In genomic region chr1:35692310-35692709, GRCh38 we compare ENCODE assay signal across 1 cellular context.
TF ChIP-seq lines count a peak whose summit lies in the region.

No MANE protein-coding gene starts in this region.

TF ChIP-seq in K562, 482 proteins besides CTCF, POLR2A, EP300 and RAD21 (continued from another document and continues in another):
- TF ChIP-seq ETV5 (CRISPR knock-in tag; IDR thresholded peaks at IDR 0.05; ENCODE audit: low read depth) (no peak), ZNF282 (CRISPR knock-in tag; IDR thresholded peaks at IDR 0.05) (no peak), FOXP1 (CRISPR knock-in tag; IDR thresholded peaks at IDR 0.05) (no peak), ZNF41 (CRISPR knock-in tag; conservative IDR thresholded peaks at IDR 0.05) (no peak), NFE2 (IDR thresholded peaks at IDR 0.05; ENCODE audit: low read depth) (no peak), SIN3A (IDR thresholded peaks at IDR 0.05; ENCODE audit: borderline replicate concordance in 2 of 2, control insufficient read depth in 1 of 2, low read depth in 2 of 2, low read length in 2 of 2) (no peak), ZFP1 (CRISPR knock-in tag; IDR thresholded peaks at IDR 0.05) (no peak), ZBED1 (IDR thresholded peaks at IDR 0.05) (no peak), RCOR1 (IDR thresholded peaks at IDR 0.05; ENCODE audit: borderline replicate concordance in 1 of 2, low read depth in 2 of 2, low read length in 2 of 2) (peak in 1 of 2 experiments; percentile 68; a peak in 2 of 4 replicates), ELK3 (CRISPR knock-in tag; IDR thresholded peaks at IDR 0.05) (no peak), RNF2 (IDR thresholded peaks at IDR 0.05) (no peak), PTTG1 (tag; IDR thresholded peaks at IDR 0.05; ENCODE audit: low read depth) (no peak), DIDO1 (tag; IDR thresholded peaks at IDR 0.05; ENCODE audit: low read depth) (no peak), NKRF (IDR thresholded peaks at IDR 0.05; ENCODE audit: borderline replicate concordance) (no peak), L3MBTL2 (IDR thresholded peaks at IDR 0.05) (no peak), ARID1B (IDR thresholded peaks at IDR 0.05) (peak; percentile 42), MLX (CRISPR knock-in tag; conservative IDR thresholded peaks at IDR 0.05) (no peak), ZNF507 (tag; conservative IDR thresholded peaks at IDR 0.05) (no peak), NEUROD1 (IDR thresholded peaks at IDR 0.05; ENCODE audit: borderline replicate concordance, low read depth, low read length, partially characterized antibody) (no peak), BACH1 (tag; IDR thresholded peaks at IDR 0.05) (no peak), NFE2L1 (tag; IDR thresholded peaks at IDR 0.05; ENCODE audit: borderline replicate concordance, low read depth) (no peak), KDM1A (IDR thresholded peaks at IDR 0.05) (peak; percentile 60 to 75; a peak in 2 of 4 replicates), ZNF239 (CRISPR knock-in tag; IDR thresholded peaks at IDR 0.05) (no peak), ZNF232 (CRISPR knock-in tag; IDR thresholded peaks at IDR 0.05) (no peak), NR4A1 (CRISPR knock-in tag; IDR thresholded peaks at IDR 0.05) (no peak), NR4A1 (tag; IDR thresholded peaks at IDR 0.05) (no peak), PRPF4 (IDR thresholded peaks at IDR 0.05; ENCODE audit: insufficient read depth, low read depth, low read length, poor library complexity, severe bottlenecking) (no peak), KAT8 (IDR thresholded peaks at IDR 0.05; ENCODE audit: low read depth) (no peak), ELF4 (CRISPR knock-in tag; IDR thresholded peaks at IDR 0.05) (no peak), NFIC (IDR thresholded peaks at IDR 0.05) (0 out of 2 replicates have a peak, but pooled peaks have one; percentile 13), GATAD2B (IDR thresholded peaks at IDR 0.05; ENCODE audit: borderline replicate concordance) (no peak), C11orf30 (IDR thresholded peaks at IDR 0.05; ENCODE audit: low read depth) (no peak), CBFA2T3 (IDR thresholded peaks at IDR 0.05) (peak; percentile 80), MEIS2 (IDR thresholded peaks at IDR 0.05; ENCODE audit: partially characterized antibody) (peak; percentile 25), HDAC1 (IDR thresholded peaks at IDR 0.05) (peak in 1 of 2 experiments; percentile 51; a peak in 2 of 4 replicates), ZC3H8 (IDR thresholded peaks at IDR 0.05) (no peak), ZBTB1 (CRISPR knock-in tag; IDR thresholded peaks at IDR 0.05; ENCODE audit: borderline replicate concordance, low read depth) (no peak), RFX1 (IDR thresholded peaks at IDR 0.05) (no peak), ZNF436 (CRISPR knock-in tag; IDR thresholded peaks at IDR 0.05) (no peak), RBM15 (IDR thresholded peaks at IDR 0.05; ENCODE audit: insufficient read depth, low read length) (no peak), MYC (IDR thresholded peaks at IDR 0.05; ENCODE audit: low read depth, low read length) (no peak), MYC (CRISPR knock-in tag; IDR thresholded peaks at IDR 0.05; ENCODE audit: borderline replicate concordance, low read depth) (no peak), DEAF1 (CRISPR knock-in tag; IDR thresholded peaks at IDR 0.05) (no peak), AFF1 (IDR thresholded peaks at IDR 0.05; ENCODE audit: low read depth in 1 of 2, partially characterized antibody in 2 of 2) (no peak), GABPB2 (CRISPR knock-in tag; conservative IDR thresholded peaks at IDR 0.05) (no peak), CTBP1 (IDR thresholded peaks at IDR 0.05; ENCODE audit: borderline replicate concordance) (no peak), TEAD2 (tag; IDR thresholded peaks at IDR 0.05) (no peak), ZNF12 (CRISPR knock-in tag; IDR thresholded peaks at IDR 0.05) (no peak), YY1 (IDR thresholded peaks at IDR 0.05; ENCODE audit: borderline replicate concordance in 1 of 3, control insufficient read depth in 1 of 3, extremely low read depth in 1 of 3, insufficient read depth in 3 of 3, insufficient read length in 1 of 3, insufficient replicate concordance in 2 of 3, low read depth in 1 of 3, low read length in 2 of 3) (no peak), SAFB2 (IDR thresholded peaks at IDR 0.05; ENCODE audit: borderline replicate concordance, low read depth, low read length, severe bottlenecking) (no peak), BRCA1 (IDR thresholded peaks at IDR 0.05) (no peak), BRCA1 (CRISPR knock-in tag; IDR thresholded peaks at IDR 0.05) (no peak), ZSCAN29 (IDR thresholded peaks at IDR 0.05) (no peak), FOXA3 (CRISPR knock-in tag; conservative IDR thresholded peaks at IDR 0.05 in 1 of 2, IDR thresholded peaks at IDR 0.05 in 1 of 2) (no peak), CBFA2T2 (conservative IDR thresholded peaks at IDR 0.05) (peak; percentile 52), FOXA1 (IDR thresholded peaks at IDR 0.05; ENCODE audit: borderline replicate concordance) (no peak), CREM (IDR thresholded peaks at IDR 0.05; ENCODE audit: low read depth) (no peak), SOX6 (IDR thresholded peaks at IDR 0.05) (peak; percentile 52), HDGF (IDR thresholded peaks at IDR 0.05) (no peak), ZNF324 (CRISPR knock-in tag; IDR thresholded peaks at IDR 0.05) (no peak), CBX5 (IDR thresholded peaks at IDR 0.05; ENCODE audit: borderline replicate concordance, low read depth) (no peak)
- TF ChIP-seq, protein P1, sequence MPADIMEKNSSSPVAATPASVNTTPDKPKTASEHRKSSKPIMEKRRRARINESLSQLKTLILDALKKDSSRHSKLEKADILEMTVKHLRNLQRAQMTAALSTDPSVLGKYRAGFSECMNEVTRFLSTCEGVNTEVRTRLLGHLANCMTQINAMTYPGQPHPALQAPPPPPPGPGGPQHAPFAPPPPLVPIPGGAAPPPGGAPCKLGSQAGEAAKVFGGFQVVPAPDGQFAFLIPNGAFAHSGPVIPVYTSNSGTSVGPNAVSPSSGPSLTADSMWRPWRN (IDR thresholded peaks at IDR 0.05; ENCODE audit: low read depth): no peak
- TF ChIP-seq, protein P2, sequence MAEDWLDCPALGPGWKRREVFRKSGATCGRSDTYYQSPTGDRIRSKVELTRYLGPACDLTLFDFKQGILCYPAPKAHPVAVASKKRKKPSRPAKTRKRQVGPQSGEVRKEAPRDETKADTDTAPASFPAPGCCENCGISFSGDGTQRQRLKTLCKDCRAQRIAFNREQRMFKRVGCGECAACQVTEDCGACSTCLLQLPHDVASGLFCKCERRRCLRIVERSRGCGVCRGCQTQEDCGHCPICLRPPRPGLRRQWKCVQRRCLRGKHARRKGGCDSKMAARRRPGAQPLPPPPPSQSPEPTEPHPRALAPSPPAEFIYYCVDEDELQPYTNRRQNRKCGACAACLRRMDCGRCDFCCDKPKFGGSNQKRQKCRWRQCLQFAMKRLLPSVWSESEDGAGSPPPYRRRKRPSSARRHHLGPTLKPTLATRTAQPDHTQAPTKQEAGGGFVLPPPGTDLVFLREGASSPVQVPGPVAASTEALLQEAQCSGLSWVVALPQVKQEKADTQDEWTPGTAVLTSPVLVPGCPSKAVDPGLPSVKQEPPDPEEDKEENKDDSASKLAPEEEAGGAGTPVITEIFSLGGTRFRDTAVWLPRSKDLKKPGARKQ (CRISPR knock-in tag; IDR thresholded peaks at IDR 0.05): no peak
- TF ChIP-seq, protein P3, sequence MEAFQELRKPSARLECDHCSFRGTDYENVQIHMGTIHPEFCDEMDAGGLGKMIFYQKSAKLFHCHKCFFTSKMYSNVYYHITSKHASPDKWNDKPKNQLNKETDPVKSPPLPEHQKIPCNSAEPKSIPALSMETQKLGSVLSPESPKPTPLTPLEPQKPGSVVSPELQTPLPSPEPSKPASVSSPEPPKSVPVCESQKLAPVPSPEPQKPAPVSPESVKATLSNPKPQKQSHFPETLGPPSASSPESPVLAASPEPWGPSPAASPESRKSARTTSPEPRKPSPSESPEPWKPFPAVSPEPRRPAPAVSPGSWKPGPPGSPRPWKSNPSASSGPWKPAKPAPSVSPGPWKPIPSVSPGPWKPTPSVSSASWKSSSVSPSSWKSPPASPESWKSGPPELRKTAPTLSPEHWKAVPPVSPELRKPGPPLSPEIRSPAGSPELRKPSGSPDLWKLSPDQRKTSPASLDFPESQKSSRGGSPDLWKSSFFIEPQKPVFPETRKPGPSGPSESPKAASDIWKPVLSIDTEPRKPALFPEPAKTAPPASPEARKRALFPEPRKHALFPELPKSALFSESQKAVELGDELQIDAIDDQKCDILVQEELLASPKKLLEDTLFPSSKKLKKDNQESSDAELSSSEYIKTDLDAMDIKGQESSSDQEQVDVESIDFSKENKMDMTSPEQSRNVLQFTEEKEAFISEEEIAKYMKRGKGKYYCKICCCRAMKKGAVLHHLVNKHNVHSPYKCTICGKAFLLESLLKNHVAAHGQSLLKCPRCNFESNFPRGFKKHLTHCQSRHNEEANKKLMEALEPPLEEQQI (IDR thresholded peaks at IDR 0.05): no peak
- TF ChIP-seq, protein P4, sequence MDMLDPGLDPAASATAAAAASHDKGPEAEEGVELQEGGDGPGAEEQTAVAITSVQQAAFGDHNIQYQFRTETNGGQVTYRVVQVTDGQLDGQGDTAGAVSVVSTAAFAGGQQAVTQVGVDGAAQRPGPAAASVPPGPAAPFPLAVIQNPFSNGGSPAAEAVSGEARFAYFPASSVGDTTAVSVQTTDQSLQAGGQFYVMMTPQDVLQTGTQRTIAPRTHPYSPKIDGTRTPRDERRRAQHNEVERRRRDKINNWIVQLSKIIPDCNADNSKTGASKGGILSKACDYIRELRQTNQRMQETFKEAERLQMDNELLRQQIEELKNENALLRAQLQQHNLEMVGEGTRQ (CRISPR knock-in tag; IDR thresholded peaks at IDR 0.05): no peak
- TF ChIP-seq, protein P5, sequence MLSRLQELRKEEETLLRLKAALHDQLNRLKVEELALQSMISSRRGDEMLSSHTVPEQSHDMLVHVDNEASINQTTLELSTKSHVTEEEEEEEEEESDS (CRISPR knock-in tag; IDR thresholded peaks at IDR 0.05): no peak
